Comparison of ENCODE assay signal across 8 cellular contexts in genomic region chrX:40095588-40096394, GRCh38.
A peak's percentile ranks its signal among the peaks of the same experiment; 100 is the strongest.
DNase-seq lines count a peak whose midpoint lies in the region; ATAC-seq and TF ChIP-seq lines count a peak whose summit lies in the region.

No MANE protein-coding gene starts in this region.

- H3K9me3 ChIP-seq in subcutaneous abdominal adipose tissue (ENCODE audit: control insufficient read depth in 5 of 5, low read length in 5 of 5) = no peaks in the 10 kb centered on the region

- no peaks in the 10 kb centered on the region for H3K36me3 ChIP-seq in subcutaneous abdominal adipose tissue (ENCODE audit: control insufficient read depth in 5 of 5, insufficient read depth in 5 of 5, low read length in 5 of 5)

- ATAC-seq in HG03108 (IDR thresholded peaks at IDR 0.05; ENCODE audit: unreplicated experiment) = no peak

- peaks cover 0 to 54% (median 32%) of the 10 kb centered on the region in 5 donors for H3K4me1 ChIP-seq in subcutaneous abdominal adipose tissue (ENCODE audit: control insufficient read depth in 5 of 5, insufficient read depth in 5 of 5, low read length in 5 of 5)

- H3K27me3 ChIP-seq in subcutaneous abdominal adipose tissue (ENCODE audit: control insufficient read depth in 5 of 5, insufficient read depth in 4 of 5, low read length in 5 of 5) = peaks cover 0 to 33% (median 22%) of the 10 kb centered on the region in 5 donors

- TF ChIP-seq CTCF in astrocyte of the spinal cord (IDR thresholded peaks at IDR 0.05; ENCODE audit: low read depth, low read length) = no peak

- H3K4me3 ChIP-seq in astrocyte of the spinal cord (ENCODE audit: low read depth, low read length) (peak overlapping the region; percentile 55), subcutaneous abdominal adipose tissue (ENCODE audit: low read depth in 1 of 5, low read length in 5 of 5) (peak overlapping the region; percentile 56 to 71 (median 66))

- DNase-seq in NCI-H1417 (lab: John Stamatoyannopoulos, UW) (peak in 2 of 3 experiments; percentile 66 to 74), NCI-H1417 treated with DMSO at 0.1 percent for 48 hours (lab: John Stamatoyannopoulos, UW) (no peak), NCI-H69 (lab: John Stamatoyannopoulos, UW) (peak; percentile 60), astrocyte of the spinal cord (ENCODE audit: low read depth, low spot score) (no peak), left kidney (ENCODE audit: low read depth, low spot score) (peak; percentile 58), amniotic stem cell (lab: John Stamatoyannopoulos, UW) (no peak)

- no peak overlapping the region for H3K27ac ChIP-seq in subcutaneous abdominal adipose tissue (ENCODE audit: low read depth, low read length)

- in situ Hi-C loops in astrocyte of the spinal cord (cut with HindIII; ENCODE audit: low sequenced_read_pairs) = no loop called here

- H3K9ac ChIP-seq in subcutaneous abdominal adipose tissue (ENCODE audit: low read length in 5 of 5) = peak overlapping the region in 1 of 5 donors; percentile 41

Comparison
In these comparisons a context has a peak if more than half of its experiments do, and no peak if none do; other contexts are left out.
1. DNase-seq: peak in NCI-H1417 (2 of 3), NCI-H69 (single experiment) and left kidney (single experiment); none in NCI-H1417 treated with DMSO at 0.1 percent for 48 hours (single experiment), astrocyte of the spinal cord (single experiment) and amniotic stem cell (single experiment).